8 cellular contexts compared by ENCODE assay signal in the genomic region with DNA sequence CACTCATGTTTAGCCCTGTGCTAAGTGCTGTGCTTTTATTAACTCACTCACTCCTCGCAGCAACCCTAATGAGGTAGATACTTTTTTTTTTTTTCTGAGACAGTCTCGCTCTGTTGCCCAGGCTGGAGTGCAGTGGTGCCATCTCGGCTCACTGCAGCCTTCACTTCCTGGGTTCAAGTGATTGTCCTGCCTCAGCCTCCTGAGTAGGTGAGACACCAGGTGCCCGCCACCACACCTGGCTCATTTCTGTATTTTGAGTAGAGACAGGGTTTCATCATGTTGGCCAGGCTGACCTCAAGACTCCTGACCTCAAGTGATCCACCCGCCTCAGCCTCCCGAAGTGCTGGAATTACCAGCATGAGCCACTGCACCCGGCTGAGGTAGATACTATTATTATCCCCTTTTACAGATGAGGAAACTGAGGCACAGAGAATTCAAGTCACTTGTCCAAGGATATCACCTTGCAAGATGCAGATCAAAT. TPM values are rescaled to one million over a fixed set of nuclear protein-coding genes. Genes with fewer than 3 reads are reported as not detected.
DNase-seq lines count a peak whose midpoint lies in the region; ATAC-seq and TF ChIP-seq lines count a peak whose summit lies in the region.

No MANE protein-coding gene starts in this region.

- peak overlapping the region; percentile 96 for H3K4me2 ChIP-seq in DND-41 (ENCODE audit: insufficient read depth, low read length)

- no peak for DNase-seq in DND-41
- DNase-seq in RWPE2 (ENCODE audit: low spot score) = no peak
- DNase-seq in fibroblast of mammary gland (ENCODE audit: low read depth) = peak; percentile 31
- DNase-seq in renal cortical epithelial cell (ENCODE audit: low read depth) = peak; percentile 18
- no peak for DNase-seq in activated naive CD4-positive, alpha-beta T cell treated with anti-CD3 and anti-CD28 coated beads, Interleukin-2, amount 50 U/mL, for 16 hours
- DNase-seq in mucosa of gallbladder (ENCODE audit: low spot score) = no peak

- H3K4me1 ChIP-seq in DND-41 (ENCODE audit: insufficient read depth, low read length) (peaks cover 59% of the 10 kb centered on the region), RWPE2 (ENCODE audit: insufficient read depth, poor library complexity, severe bottlenecking) (peaks cover 31% of the 10 kb centered on the region)

- peaks cover 59% of the 10 kb centered on the region for H3K79me2 ChIP-seq in DND-41 (ENCODE audit: insufficient read depth, low read length)

- no peak overlapping the region for H2AFZ ChIP-seq in DND-41 (ENCODE audit: low read depth, low read length)

- H3K9me3 ChIP-seq in DND-41 (ENCODE audit: insufficient read depth, low read length, severe bottlenecking) (no peaks in the 10 kb centered on the region), RWPE2 (ENCODE audit: severe bottlenecking) (no peaks in the 10 kb centered on the region)

- TF ChIP-seq CTCF in DND-41 (IDR thresholded peaks at IDR 0.05; ENCODE audit: borderline replicate concordance, extremely low read depth, low read length, poor library complexity, severe bottlenecking) (no peak), RWPE2 (IDR thresholded peaks at IDR 0.05; ENCODE audit: poor library complexity, severe bottlenecking) (no peak), fibroblast of mammary gland (conservative IDR thresholded peaks at IDR 0.05; ENCODE audit: control insufficient read depth, insufficient read depth, low read depth, low read length) (no peak)

- peaks cover 2% of the 10 kb centered on the region; the same call in 1 of the 2 replicates for H4K20me1 ChIP-seq in DND-41 (ENCODE audit: insufficient read depth, low read length)

- ATAC-seq in DND-41 (ENCODE audit: insufficient read depth, low read depth) (no peak), RWPE2 (ENCODE audit: low read depth) (no peak), HG03196 (IDR thresholded peaks at IDR 0.05; ENCODE audit: unreplicated experiment) (no peak), GM19452 (IDR thresholded peaks at IDR 0.05; ENCODE audit: unreplicated experiment) (no peak)

- peak overlapping the region in 1 of 2 experiments; percentile 23; a peak in 1 of 4 replicates for H3K4me3 ChIP-seq in DND-41 (ENCODE audit: low read depth in 1 of 2, low read length in 2 of 2)
- peak overlapping the region; percentile 85 for H3K4me3 ChIP-seq in RWPE2 (ENCODE audit: severe bottlenecking)
- H3K4me3 ChIP-seq in fibroblast of mammary gland (ENCODE audit: control insufficient read depth, low read depth, low read length) = peak overlapping the region; percentile 91

- H3K36me3 ChIP-seq in DND-41 (ENCODE audit: insufficient read depth, low read length) (peaks cover 16% of the 10 kb centered on the region), RWPE2 (ENCODE audit: low read depth) (peaks cover 57% of the 10 kb centered on the region)

- 0 out of 2 replicates have a peak overlapping the region, but pooled peaks have one; percentile 80 for H3K9ac ChIP-seq in DND-41 (ENCODE audit: low read depth, low read length)

- H3K27ac ChIP-seq in DND-41 (ENCODE audit: low read length) (no peak overlapping the region), RWPE2 (ENCODE audit: poor library complexity, severe bottlenecking) (peak overlapping the region; percentile 98)

- H3K27me3 ChIP-seq in DND-41 (ENCODE audit: insufficient read depth, low read length, poor library complexity) (no peaks in the 10 kb centered on the region), RWPE2 (ENCODE audit: insufficient read depth, poor library complexity, severe bottlenecking) (no peaks in the 10 kb centered on the region)

RNA-seq across cellular contexts. Expression of a gene that starts 2.5 kb away (rescaled TPM):
- 17.6 and 25.0 TPM in 2 replicates for total RNA-seq in renal cortical epithelial cell
- total RNA-seq in mucosa of gallbladder = 21.4 TPM

RNA-seq across cellular contexts. Expression of a gene that starts 2.8 kb away (rescaled TPM):
- total RNA-seq in renal cortical epithelial cell = 18.6 and 44.0 TPM in 2 replicates
- 76.4 TPM for total RNA-seq in mucosa of gallbladder

RNA-seq across cellular contexts. Expression of a gene that starts 29.0 kb away (rescaled TPM):
- 9.9 and 31.0 TPM in 2 replicates for total RNA-seq in renal cortical epithelial cell
- 52.9 TPM for total RNA-seq in mucosa of gallbladder

RNA-seq across cellular contexts. Expression of a gene that starts 30.8 kb away (rescaled TPM):
- total RNA-seq in renal cortical epithelial cell = 0.35 and 4.5 TPM in 2 replicates
- total RNA-seq in mucosa of gallbladder = 11.6 TPM

RNA-seq across cellular contexts. Expression of a gene that starts 31.5 kb away (rescaled TPM):
- total RNA-seq in renal cortical epithelial cell (17.4 and 20.5 TPM in 2 replicates), mucosa of gallbladder (58.1 TPM)

Comparison
In these comparisons a context has a peak if more than half of its experiments do, and no peak if none do; other contexts are left out.
1. DNase-seq: peak in fibroblast of mammary gland (single experiment) and renal cortical epithelial cell (single experiment); none in DND-41 (single experiment), RWPE2 (single experiment), activated naive CD4-positive, alpha-beta T cell treated with anti-CD3 and anti-CD28 coated beads, Interleukin-2, amount 50 U/mL, for 16 hours (single experiment) and mucosa of gallbladder (single experiment).